8 cellular contexts compared by ENCODE assay signal in the genomic region with DNA sequence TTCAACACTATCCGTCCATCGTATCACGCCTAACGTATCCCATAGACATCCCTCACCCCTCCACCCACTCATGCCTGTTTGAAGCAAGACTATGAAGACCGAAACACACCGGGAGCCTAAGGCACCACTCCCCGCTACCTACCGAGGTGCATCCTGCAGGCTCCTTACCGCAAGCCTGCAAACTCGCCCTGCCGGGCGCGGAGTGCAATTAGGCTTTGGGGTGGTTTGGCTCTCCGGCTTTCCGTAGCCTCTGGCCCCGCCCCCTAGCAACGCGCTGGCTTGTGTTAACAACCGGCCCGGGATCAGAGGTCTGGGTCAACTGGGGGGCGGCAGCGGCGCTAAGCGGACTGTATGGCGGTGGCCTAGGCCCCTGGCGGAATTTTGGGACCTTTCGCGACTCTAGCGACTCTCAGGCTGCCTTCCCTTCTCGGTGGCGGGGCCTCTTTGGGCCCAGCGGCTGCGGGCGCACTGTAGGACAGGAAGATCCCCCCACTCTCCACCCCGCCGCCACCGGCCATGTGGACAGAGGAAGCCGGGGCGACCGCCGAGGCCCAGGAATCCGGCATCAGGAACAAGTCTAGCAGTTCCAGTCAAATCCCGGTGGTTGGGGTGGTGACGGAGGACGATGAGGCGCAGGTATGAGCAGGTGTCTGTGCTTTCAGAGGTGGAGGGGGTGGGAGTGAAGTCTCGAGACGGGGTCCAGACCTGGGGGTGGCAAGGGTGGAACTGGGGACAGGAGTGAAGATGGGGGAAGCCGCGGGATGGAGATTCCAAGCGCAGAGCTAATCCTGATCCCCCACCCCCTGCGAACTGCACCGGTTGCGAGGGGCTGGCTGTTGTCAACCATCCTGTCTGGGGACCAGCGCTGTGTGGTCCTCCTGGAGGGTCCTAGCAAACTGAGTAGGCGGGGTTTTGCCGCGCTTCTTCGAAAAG. TPM values are rescaled to one million over a fixed set of nuclear protein-coding genes. Genes with fewer than 3 reads are reported as not detected.
DNase-seq lines count a peak whose midpoint lies in the region; ATAC-seq and TF ChIP-seq lines count a peak whose summit lies in the region.

A gene with protein sequence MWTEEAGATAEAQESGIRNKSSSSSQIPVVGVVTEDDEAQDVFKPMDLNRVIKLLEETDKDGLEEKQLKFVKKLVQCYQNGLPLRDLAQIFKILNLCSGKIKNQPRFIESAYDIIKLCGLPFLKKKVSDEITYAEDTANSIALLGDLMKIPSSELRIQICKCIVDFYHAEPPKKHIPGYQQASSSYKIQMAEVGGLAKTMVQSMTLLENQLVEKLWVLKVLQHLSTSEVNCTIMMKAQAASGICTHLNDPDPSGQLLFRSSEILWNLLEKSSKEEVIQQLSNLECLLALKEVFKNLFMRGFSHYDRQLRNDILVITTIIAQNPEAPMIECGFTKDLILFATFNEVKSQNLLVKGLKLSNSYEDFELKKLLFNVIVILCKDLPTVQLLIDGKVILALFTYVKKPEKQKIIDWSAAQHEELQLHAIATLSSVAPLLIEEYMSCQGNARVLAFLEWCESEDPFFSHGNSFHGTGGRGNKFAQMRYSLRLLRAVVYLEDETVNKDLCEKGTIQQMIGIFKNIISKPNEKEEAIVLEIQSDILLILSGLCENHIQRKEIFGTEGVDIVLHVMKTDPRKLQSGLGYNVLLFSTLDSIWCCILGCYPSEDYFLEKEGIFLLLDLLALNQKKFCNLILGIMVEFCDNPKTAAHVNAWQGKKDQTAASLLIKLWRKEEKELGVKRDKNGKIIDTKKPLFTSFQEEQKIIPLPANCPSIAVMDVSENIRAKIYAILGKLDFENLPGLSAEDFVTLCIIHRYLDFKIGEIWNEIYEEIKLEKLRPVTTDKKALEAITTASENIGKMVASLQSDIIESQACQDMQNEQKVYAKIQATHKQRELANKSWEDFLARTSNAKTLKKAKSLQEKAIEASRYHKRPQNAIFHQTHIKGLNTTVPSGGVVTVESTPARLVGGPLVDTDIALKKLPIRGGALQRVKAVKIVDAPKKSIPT (plus strand): TSS at position 266 of the 933 bp plus-strand sequence. CDS start 251 bp downstream, at position 517.

- H3K36me3 ChIP-seq in colonic mucosa = no peaks in the 10 kb centered on the region

- H3K9me3 ChIP-seq in colonic mucosa = no peaks in the 10 kb centered on the region

- no peaks in the 10 kb centered on the region for H3K27me3 ChIP-seq in colonic mucosa

- peak within 1 kb of the TSS; percentile 37 to 77 for H3K9ac ChIP-seq in colonic mucosa (ENCODE audit: low read depth in 2 of 2, low read length in 2 of 2)

- TF ChIP-seq CTCF in AG09319 (IDR thresholded peaks at IDR 0.05; ENCODE audit: low read depth, low read length) = peak; percentile 17
- TF ChIP-seq CTCF in colonic mucosa (IDR thresholded peaks at IDR 0.05) = no peak

- intact Hi-C loops in colonic mucosa (cut with DNase I) = no loop called here

- H3K27ac ChIP-seq in colonic mucosa = no peak within 1 kb of the TSS

- ATAC-seq in GM19023 (IDR thresholded peaks at IDR 0.05; ENCODE audit: unreplicated experiment) = peak; percentile 79
- ATAC-seq in HG03159 (IDR thresholded peaks at IDR 0.05; ENCODE audit: unreplicated experiment) = peak; percentile 81

- H3K4me3 ChIP-seq in colonic mucosa = peak within 1 kb of the TSS; percentile 95

- peak; percentile 69 for DNase-seq in AG09319 (ENCODE audit: extremely low read depth, low read depth)
- peak; percentile 82 for DNase-seq in NCI-H345 treated with DMSO at 0.1 percent for 48 hours (lab: John Stamatoyannopoulos, UW; ENCODE audit: unreplicated experiment)
- peak; percentile 80 to 83 for DNase-seq in activated CD4-positive, alpha-beta T cell treated with anti-CD3 and anti-CD28 coated beads for 4 hours
- peak; percentile 96 for DNase-seq in colonic mucosa
- peak; percentile 96 for DNase-seq in left kidney (ENCODE audit: low read depth, low spot score)
- DNase-seq in stimulated activated CD4-positive, alpha-beta T cell treated with anti-CD3 and anti-CD28 coated beads, Interleukin-1b, Interleukin-23, amount 100 ng/mL, for 24 hours (ENCODE audit: low read depth in 4 of 4, low spot score in 1 of 4) = peak; percentile 72 to 87 (median 86)

- H3K4me1 ChIP-seq in colonic mucosa = no peaks in the 10 kb centered on the region

RNA-seq across cellular contexts. Expression of the gene that starts here (rescaled TPM):
- 1 to 10 TPM; 3.6 to 4.2 TPM for total RNA-seq in colonic mucosa
